ENCODE assay signal across 13 cellular contexts in the genomic region with DNA sequence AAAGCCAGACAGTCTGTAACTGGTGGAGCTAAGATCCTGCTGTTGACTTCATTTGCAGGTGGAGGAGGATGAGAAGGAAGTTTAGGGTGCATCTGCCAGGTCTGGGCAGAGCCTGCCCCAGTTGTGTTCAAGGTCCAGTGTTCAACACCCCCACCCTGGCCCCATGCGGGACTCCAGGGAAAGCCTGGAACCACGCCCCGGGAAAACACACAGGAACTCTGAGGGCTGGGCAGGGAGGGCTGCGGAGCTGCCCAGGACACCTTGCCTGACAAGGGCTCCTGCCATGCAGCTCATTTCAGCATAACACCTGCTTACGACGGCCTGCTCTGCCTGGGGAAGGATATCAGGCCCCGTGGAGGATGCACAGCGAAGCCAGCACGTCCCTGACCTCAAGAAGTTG.
DNase-seq lines count a peak whose midpoint lies in the region; ATAC-seq, FAIRE-seq and TF ChIP-seq lines count a peak whose summit lies in the region.
"Had no signal": no experiment of that assay in that cellular context is flagged by ENCODE, and none has a peak within 500 bp of the region (broad histone marks: within the 10 kb centered on the region; RNA-seq: fewer than 3 reads in every experiment).

No MANE protein-coding gene starts in this region.

- FAIRE-seq in H54 (lab: Jason Lieb, UNC) = no peak

- DNase-seq in adipocyte (ENCODE audit: low read depth) = no peak
- no peak for DNase-seq in kidney epithelial cell (ENCODE audit: low read depth)
- no peak for DNase-seq in sciatic nerve (ENCODE audit: low spot score)
- no peak for DNase-seq in H54 (ENCODE audit: insufficient read length, low spot score)
- DNase-seq in NK-92 (lab: John Stamatoyannopoulos, UW; ENCODE audit: unreplicated experiment) = no peak
- DNase-seq in MV-4-11 (lab: John Stamatoyannopoulos, UW) = no peak
- DNase-seq: activated CD8-positive, alpha-beta memory T cell treated with anti-CD3 and anti-CD28 coated beads, Interleukin-2, amount 50 U/mL, for 48 hours; amniotic stem cell; BE2C; effector CD8-positive, alpha-beta T cell; GDM1 had no signal

- intact Hi-C loops in sciatic nerve (cut with DNase I) = no loop called here

- H3K36me3 ChIP-seq in BLaER1 treated with 17β-estradiol and CSF1 and Interleukin-3, amounts not matched to agents 10 nM and 100 nM = no peaks in the 10 kb centered on the region
- no peaks in the 10 kb centered on the region for H3K36me3 ChIP-seq in adipocyte (ENCODE audit: control insufficient read depth, insufficient read depth, low read length, severe bottlenecking)
- no peaks in the 10 kb centered on the region for H3K36me3 ChIP-seq in kidney epithelial cell (ENCODE audit: control insufficient read depth, insufficient read depth, low read length)
- H3K36me3 ChIP-seq: BE2C had no signal

- H3K9ac ChIP-seq in BLaER1 treated with 17β-estradiol and CSF1 and Interleukin-3, amounts not matched to agents 10 nM and 100 nM = peak overlapping the region in 1 of 11 experiments; percentile 25; a peak in 2 of 22 replicates
- peak overlapping the region; percentile 55 for H3K9ac ChIP-seq in adipocyte (ENCODE audit: low read length)

- TF ChIP-seq CTCF in kidney epithelial cell (IDR thresholded peaks at IDR 0.05; ENCODE audit: insufficient read depth, low read length, poor library complexity, severe bottlenecking) = no peak

- H3K4me1 ChIP-seq in BLaER1 treated with 17β-estradiol and CSF1 and Interleukin-3, amounts not matched to agents 10 nM and 100 nM = peaks cover 20 to 64% (median 42%) of the 10 kb centered on the region in 10 experiments
- peaks cover 11% of the 10 kb centered on the region for H3K4me1 ChIP-seq in adipocyte (ENCODE audit: control insufficient read depth, insufficient read depth, low read length)

- H3K27ac ChIP-seq in BLaER1 treated with 17β-estradiol and CSF1 and Interleukin-3, amounts not matched to agents 10 nM and 100 nM = peak overlapping the region in 3 of 11 experiments; percentile 68 to 76 (median 72); a peak in 5 of 22 replicates

- ATAC-seq in sciatic nerve (peak; percentile 14), HG03457 (IDR thresholded peaks at IDR 0.05; ENCODE audit: unreplicated experiment) (no peak)

- peaks cover 0 to 15% (median 0%) of the 10 kb centered on the region in 11 experiments; a peak in 5 of 22 replicates for H3K9me3 ChIP-seq in BLaER1 treated with 17β-estradiol and CSF1 and Interleukin-3, amounts not matched to agents 10 nM and 100 nM (replicated peaks in 1 of 11)
- peaks cover 14% of the 10 kb centered on the region for H3K9me3 ChIP-seq in adipocyte (ENCODE audit: control insufficient read depth, low read length)
- H3K9me3 ChIP-seq: BE2C had no signal

- H3K27me3 ChIP-seq in BLaER1 treated with 17β-estradiol and CSF1 and Interleukin-3, amounts not matched to agents 10 nM and 100 nM = peaks cover 0 to 11% (median 0%) of the 10 kb centered on the region in 11 experiments; a peak in 3 of 22 replicates
- H3K27me3 ChIP-seq in adipocyte (replicated peaks; ENCODE audit: control insufficient read depth, insufficient read depth, low read length) = no peaks in the 10 kb centered on the region
- no peaks in the 10 kb centered on the region for H3K27me3 ChIP-seq in kidney epithelial cell (ENCODE audit: control insufficient read depth, insufficient read depth, low read length)
- H3K27me3 ChIP-seq: BE2C had no signal

- H4K20me1 ChIP-seq in BLaER1 treated with 17β-estradiol and CSF1 and Interleukin-3, amounts not matched to agents 10 nM and 100 nM = no peaks in the 10 kb centered on the region

- peak overlapping the region; percentile 41 to 80 (median 56) for H3K4me2 ChIP-seq in BLaER1 treated with 17β-estradiol and CSF1 and Interleukin-3, amounts not matched to agents 10 nM and 100 nM

- TF ChIP-seq POLR2A in H54 (IDR thresholded peaks at IDR 0.05; ENCODE audit: low read depth, low read length) = no peak

- no peak overlapping the region for H3K4me3 ChIP-seq in BLaER1 treated with 17β-estradiol and CSF1 and Interleukin-3, amounts not matched to agents 10 nM and 100 nM
- H3K4me3 ChIP-seq in adipocyte (ENCODE audit: low read length) (peak overlapping the region; percentile 72), kidney epithelial cell (ENCODE audit: low read depth, low read length) (peak overlapping the region; percentile 11)

Comparison
In these comparisons a context has a peak if more than half of its experiments do, and no peak if none do; other contexts are left out.
1. H3K4me3 ChIP-seq: peak in adipocyte (single experiment) and kidney epithelial cell (single experiment); none in BLaER1 treated with 17β-estradiol and CSF1 and Interleukin-3, amounts not matched to agents 10 nM and 100 nM (0 of 10).